ENCODE assay signal across 1 cellular context in genomic region chr6:36683656-36684446, GRCh38.
TF ChIP-seq lines count a peak whose summit lies in the region.

No MANE protein-coding gene starts in this region.

TF ChIP-seq in HepG2, 621 proteins besides CTCF, POLR2A, EP300 and RAD21 (continued from another document and continues in another):
- TF ChIP-seq TBL1XR1 (IDR thresholded peaks at IDR 0.05; ENCODE audit: borderline replicate concordance, low read length, partially characterized antibody) (peak; percentile 75), GTF2F1 (IDR thresholded peaks at IDR 0.05; ENCODE audit: low read length) (no peak), ZNF609 (CRISPR knock-in tag; IDR thresholded peaks at IDR 0.05; ENCODE audit: borderline replicate concordance) (peak; percentile 100), DDIT3 (CRISPR knock-in tag; IDR thresholded peaks at IDR 0.05) (no peak), ZNF513 (CRISPR knock-in tag; conservative IDR thresholded peaks at IDR 0.05) (0 out of 2 replicates have a peak, but pooled peaks have one; percentile 27), ZNF572 (CRISPR knock-in tag; IDR thresholded peaks at IDR 0.05) (peak; percentile 95; the same call in 1 of the 2 replicates), ZNF773 (CRISPR knock-in tag; IDR thresholded peaks at IDR 0.05; ENCODE audit: borderline replicate concordance) (no peak), RFXANK (CRISPR knock-in tag; IDR thresholded peaks at IDR 0.05) (no peak; the same call in 1 of the 2 replicates), SKI (IDR thresholded peaks at IDR 0.05; ENCODE audit: partially characterized antibody) (peak; percentile 87), ZNF747 (CRISPR knock-in tag; IDR thresholded peaks at IDR 0.05; ENCODE audit: borderline replicate concordance) (peak; percentile 92), BRCA1 (CRISPR knock-in tag; IDR thresholded peaks at IDR 0.05) (no peak), ZNF687 (CRISPR knock-in tag; IDR thresholded peaks at IDR 0.05) (peak; percentile 74), NONO (IDR thresholded peaks at IDR 0.05) (no peak), NONO (CRISPR knock-in tag; conservative IDR thresholded peaks at IDR 0.05) (peak; percentile 97), UBTF (CRISPR knock-in tag; IDR thresholded peaks at IDR 0.05) (peak; percentile 26; the same call in 1 of the 2 replicates), ZNF503 (CRISPR knock-in tag; IDR thresholded peaks at IDR 0.05) (peak; percentile 100), ZNF850 (CRISPR knock-in tag; conservative IDR thresholded peaks at IDR 0.05) (peak; percentile 94), ZNF354B (CRISPR knock-in tag; IDR thresholded peaks at IDR 0.05) (peak; percentile 98), ZNF557 (CRISPR knock-in tag; IDR thresholded peaks at IDR 0.05) (peak; percentile 71; the same call in 1 of the 2 replicates), MLXIP (CRISPR knock-in tag; IDR thresholded peaks at IDR 0.05; ENCODE audit: borderline replicate concordance) (0 out of 2 replicates have a peak, but pooled peaks have one; percentile 32), SRSF1 (optimal IDR thresholded peaks at IDR 0.05; ENCODE audit: low read depth, low read length) (no peak), SMAD1 (CRISPR knock-in tag; IDR thresholded peaks at IDR 0.05; ENCODE audit: borderline replicate concordance, low read depth) (no peak), PHF21A (CRISPR knock-in tag; IDR thresholded peaks at IDR 0.05) (0 out of 2 replicates have a peak, but pooled peaks have one; percentile 45), ZNF234 (CRISPR knock-in tag; conservative IDR thresholded peaks at IDR 0.05) (no peak), RBM22 (optimal IDR thresholded peaks at IDR 0.05; ENCODE audit: low read length) (peak; percentile 19), ZNF33A (CRISPR knock-in tag; IDR thresholded peaks at IDR 0.05; ENCODE audit: borderline replicate concordance) (peak; percentile 66; the same call in 1 of the 2 replicates), ESRRA (CRISPR knock-in tag; IDR thresholded peaks at IDR 0.05; ENCODE audit: low read depth) (peak; percentile 99), CENPX (CRISPR knock-in tag; IDR thresholded peaks at IDR 0.05) (no peak), SOX13 (IDR thresholded peaks at IDR 0.05) (peak; percentile 86), SOX13 (CRISPR knock-in tag; conservative IDR thresholded peaks at IDR 0.05 in 1 of 2, IDR thresholded peaks at IDR 0.05 in 1 of 2) (peak in 1 of 2 experiments; percentile 82; a peak in 2 of 4 replicates), FOXO4 (CRISPR knock-in tag; conservative IDR thresholded peaks at IDR 0.05) (0 out of 2 replicates have a peak, but pooled peaks have one; percentile 69), ATF7 (IDR thresholded peaks at IDR 0.05) (no peak), ATF7 (CRISPR knock-in tag; IDR thresholded peaks at IDR 0.05) (no peak; the same call in 1 of the 2 replicates), ZEB1 (IDR thresholded peaks at IDR 0.05; ENCODE audit: insufficient replicate concordance, low read depth) (peak; percentile 76), ZNF205 (CRISPR knock-in tag; IDR thresholded peaks at IDR 0.05) (peak; percentile 95; the same call in 1 of the 2 replicates), HDAC6 (IDR thresholded peaks at IDR 0.05; ENCODE audit: low read depth, low read length) (no peak), MED1 (CRISPR knock-in tag; IDR thresholded peaks at IDR 0.05) (peak; percentile 54; the same call in 1 of the 2 replicates)
